Comparison of ENCODE assay signal across 8 cellular contexts in the genomic region with DNA sequence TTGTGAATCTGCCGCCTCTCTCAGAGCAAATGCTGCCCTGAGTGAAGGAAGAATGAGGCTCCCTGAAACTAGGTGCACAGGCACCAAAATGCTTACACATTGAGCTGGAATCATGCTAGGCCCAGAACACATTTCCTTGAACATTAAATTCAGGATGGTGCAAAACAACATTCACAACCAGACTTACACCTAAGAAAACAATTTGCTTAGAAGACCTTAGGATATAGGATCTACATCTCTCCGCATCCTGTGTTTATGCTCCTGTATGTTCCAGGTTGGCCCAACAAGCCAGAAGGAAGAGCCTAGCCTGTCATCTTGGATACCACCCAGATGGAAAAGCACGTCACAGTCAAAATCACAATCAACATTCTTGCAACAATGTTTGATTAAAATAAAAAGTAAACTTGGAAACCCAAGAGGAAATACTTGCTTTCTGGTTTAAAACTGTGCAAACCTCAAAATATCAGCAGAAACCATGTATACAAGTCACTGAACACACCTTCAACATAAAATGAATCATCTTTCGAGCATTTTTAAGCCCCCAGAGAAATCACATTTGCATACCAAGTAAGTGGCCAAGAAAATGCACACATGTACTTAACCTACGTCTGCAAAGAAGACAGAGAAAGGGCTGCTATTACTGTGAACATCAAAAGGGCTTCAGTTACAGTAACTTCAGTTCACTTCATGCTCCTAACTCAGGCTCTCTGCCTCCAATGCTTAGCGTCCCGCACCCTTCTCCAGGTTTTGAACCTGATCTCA. TPM values are rescaled to one million over a fixed set of nuclear protein-coding genes. Genes with fewer than 3 reads are reported as not detected.
DNase-seq lines count a peak whose midpoint lies in the region; ATAC-seq and TF ChIP-seq lines count a peak whose summit lies in the region.

No MANE protein-coding gene starts in this region.

- H3K4me3 Mint-ChIP-seq in nephron progenitor cell: peak overlapping the region; percentile 96

- DNase-seq in NCI-H1092 treated with DMSO at 0.1 percent for 48 hours (lab: John Stamatoyannopoulos, UW) (peak; percentile 21), NCI-H1092 (lab: John Stamatoyannopoulos, UW) (no peak), NAMALWA (ENCODE audit: low spot score) (peak; percentile 61), colonic mucosa (peak; percentile 44), nephron progenitor cell (no peak), midbrain (lab: John Stamatoyannopoulos, UW) (no peak), OCI-M1 (lab: John Stamatoyannopoulos, UW) (no peak)

- TF ChIP-seq CTCF in colonic mucosa (IDR thresholded peaks at IDR 0.05) (no peak), nephron progenitor cell (IDR thresholded peaks at IDR 0.05) (no peak)

- H3K27me3 ChIP-seq in colonic mucosa: no peaks in the 10 kb centered on the region

- peak overlapping the region; percentile 56 to 93 for H3K9ac ChIP-seq in colonic mucosa (ENCODE audit: low read depth in 2 of 2, low read length in 2 of 2)

- peaks cover 40% of the 10 kb centered on the region for H3K36me3 Mint-ChIP-seq in nephron progenitor cell (ENCODE audit: low read depth)

- peak overlapping the region; percentile 72 for H3K4me3 ChIP-seq in colonic mucosa

- peaks cover 7% of the 10 kb centered on the region for H3K27me3 Mint-ChIP-seq in nephron progenitor cell (ENCODE audit: low read depth, poor library complexity)

- H3K9me3 Mint-ChIP-seq in nephron progenitor cell: no peaks in the 10 kb centered on the region

- H3K9me3 ChIP-seq in colonic mucosa: no peaks in the 10 kb centered on the region

- peak overlapping the region; percentile 94 for H3K27ac ChIP-seq in colonic mucosa

- ATAC-seq in GM21717 (IDR thresholded peaks at IDR 0.05; ENCODE audit: unreplicated experiment): peak; percentile 29

- peaks cover 9% of the 10 kb centered on the region for H3K4me1 ChIP-seq in colonic mucosa

- H3K27ac Mint-ChIP-seq in nephron progenitor cell: no peak overlapping the region

- intact Hi-C loops in colonic mucosa (cut with DNase I): loop anchor here (5.0 to 10.0 kb wide), 2 partner anchors 52 to 234 kb away; no protein-coding TSS in a partner anchor

- H3K36me3 ChIP-seq in colonic mucosa: peaks cover 5% of the 10 kb centered on the region

- H3K4me1 Mint-ChIP-seq in nephron progenitor cell: peaks cover 72% of the 10 kb centered on the region

RNA-seq across cellular contexts. Expression of a gene that starts 1.6 kb away (rescaled TPM):
- total RNA-seq in colonic mucosa: 10 to 100 TPM; 18.9 to 26.6 TPM

RNA-seq across cellular contexts. Expression of a gene that starts 46.1 kb away (rescaled TPM):
- total RNA-seq in colonic mucosa: 100 to 1,000 TPM; 173 to 197 TPM

Comparison
In these comparisons a context has a peak if more than half of its experiments do, and no peak if none do; other contexts are left out.
1. DNase-seq: peak in NCI-H1092 treated with DMSO at 0.1 percent for 48 hours (single experiment), NAMALWA (single experiment) and colonic mucosa (single experiment); none in NCI-H1092 (single experiment), nephron progenitor cell (single experiment), midbrain (single experiment) and OCI-M1 (single experiment).